In genomic region chr13:98937911-98938381, GRCh38 we compare ENCODE assay signal across 20 cellular contexts. TPM values are rescaled to one million over a fixed set of nuclear protein-coding genes. Genes with fewer than 3 reads are reported as not detected.
DNase-seq lines count a peak whose midpoint lies in the region; ATAC-seq and TF ChIP-seq lines count a peak whose summit lies in the region.
"Had no signal": no experiment of that assay in that cellular context is flagged by ENCODE, and none has a peak within 500 bp of the region (broad histone marks: within the 10 kb centered on the region; RNA-seq: fewer than 3 reads in every experiment).

No MANE protein-coding gene starts in this region.

- H3K9me3 Mint-ChIP-seq in natural killer cell treated with Interleukin-12 subunit alpha and Interleukin-12 subunit beta and Interleukin-15 and Interleukin-18, amount 100 ng/mL, for 72 hours = peaks cover 4% of the 10 kb centered on the region

- H3K4me1 Mint-ChIP-seq in natural killer cell treated with Interleukin-12 subunit alpha and Interleukin-12 subunit beta and Interleukin-15 and Interleukin-18, amount 100 ng/mL, for 72 hours (ENCODE audit: low read depth in 2 of 2) = peaks cover 0 to 3% of the 10 kb centered on the region in 2 donors

- H3K4me3 ChIP-seq in right cardiac atrium (ENCODE audit: low read length) (no peak overlapping the region), choroid plexus epithelial cell (ENCODE audit: low read depth, low read length) (no peak overlapping the region)
- H3K4me3 ChIP-seq: skin epidermis had no signal

- no peak for TF ChIP-seq CTCF in choroid plexus epithelial cell (conservative IDR thresholded peaks at IDR 0.05; ENCODE audit: low read depth, low read length)

- ATAC-seq in right cardiac atrium (no peak), left cardiac atrium (no peak), GM19455 (IDR thresholded peaks at IDR 0.05; ENCODE audit: unreplicated experiment) (no peak)
- no peak for ATAC-seq in natural killer cell treated with Interleukin-12 subunit alpha and Interleukin-12 subunit beta and Interleukin-15 and Interleukin-18, amount 100 ng/mL, for 72 hours
- ATAC-seq: PC-3 had no signal

- H3K27ac Mint-ChIP-seq in natural killer cell treated with Interleukin-12 subunit alpha and Interleukin-12 subunit beta and Interleukin-15 and Interleukin-18, amount 100 ng/mL, for 72 hours = no peak overlapping the region

- H3K27me3 Mint-ChIP-seq in natural killer cell treated with Interleukin-12 subunit alpha and Interleukin-12 subunit beta and Interleukin-15 and Interleukin-18, amount 100 ng/mL, for 72 hours = no peaks in the 10 kb centered on the region
- H3K27me3 Mint-ChIP-seq: activated naive CD8-positive, alpha-beta T cell had no signal

- H3K27me3 ChIP-seq in right cardiac atrium (ENCODE audit: control insufficient read depth, insufficient read depth) = no peaks in the 10 kb centered on the region

- intact Hi-C loops in right cardiac atrium (cut with DNase I) (no loop called here), left cardiac atrium (cut with DNase I) (no loop called here)

- 65% methylated on average over 6 of the region's 6 CpGs for WGBS in right cardiac atrium

- H3K4me1 ChIP-seq in right cardiac atrium (ENCODE audit: control insufficient read depth, insufficient read depth, low read length) = peaks cover 14% of the 10 kb centered on the region

- H3K27ac ChIP-seq in right cardiac atrium (ENCODE audit: low read length) = peak overlapping the region; percentile 8
- H3K27ac ChIP-seq: epithelial cell of prostate had no signal

- peaks cover 8% of the 10 kb centered on the region for H3K36me3 Mint-ChIP-seq in natural killer cell treated with Interleukin-12 subunit alpha and Interleukin-12 subunit beta and Interleukin-15 and Interleukin-18, amount 100 ng/mL, for 72 hours

- H3K4me3 Mint-ChIP-seq in natural killer cell treated with Interleukin-12 subunit alpha and Interleukin-12 subunit beta and Interleukin-15 and Interleukin-18, amount 100 ng/mL, for 72 hours = no peak overlapping the region
- H3K4me3 Mint-ChIP-seq: activated naive CD8-positive, alpha-beta T cell had no signal

- no peak for DNase-seq in right cardiac atrium
- DNase-seq in left cardiac atrium = no peak
- DNase-seq in choroid plexus epithelial cell (ENCODE audit: low read depth) = peak; percentile 66
- DNase-seq in left kidney (ENCODE audit: low read depth, low spot score) = peak; percentile 68
- DNase-seq in NCI-H2029 (lab: John Stamatoyannopoulos, UW) = no peak
- DNase-seq in natural killer cell treated with Interleukin-12 subunit alpha and Interleukin-12 subunit beta and Interleukin-15 and Interleukin-18, amount 100 ng/mL, for 72 hours (ENCODE audit: low spot score) = no peak
- DNase-seq in HuH-7.5 (ENCODE audit: low spot score) = no peak
- DNase-seq: ACHN; activated CD4-positive, CD25-positive, alpha-beta regulatory T cell; DMS 273 treated with DMSO at 0.1 percent for 48 hours; HCEC 1CT; hippocampal formation; Karpas-422; NCI-H1436 treated with DMSO at 0.1 percent for 48 hours; PC-3; stimulated activated naive CD4-positive, alpha-beta T cell treated with Interleukin-2 at 50 U/mL for 16 hours had no signal

- H3K9me3 ChIP-seq in right cardiac atrium (ENCODE audit: control insufficient read depth, low read length) = peaks cover 2% of the 10 kb centered on the region

RNA-seq across cellular contexts. Expression of gene DOCK9, which starts 39.9 kb away (rescaled TPM):
- total RNA-seq in right cardiac atrium (10 to 100 TPM; 39.4 to 59.7 (median 57.2) TPM), left cardiac atrium (10 to 100 TPM; 42.1 to 67.5 TPM)
- polyA plus RNA-seq in right cardiac atrium = 26.8 TPM
- total RNA-seq in natural killer cell treated with Interleukin-12 subunit alpha and Interleukin-12 subunit beta and Interleukin-15 and Interleukin-18, amount 100 ng/mL, for 72 hours = 10 to 100 TPM; 25.4 to 26.7 TPM

Comparison
In these comparisons a context has a peak if more than half of its experiments do, and no peak if none do; other contexts are left out.
1. DNase-seq: peak in choroid plexus epithelial cell (single experiment) and left kidney (single experiment); none in right cardiac atrium (0 of 3), left cardiac atrium (single experiment), NCI-H2029 (single experiment), natural killer cell treated with Interleukin-12 subunit alpha and Interleukin-12 subunit beta and Interleukin-15 and Interleukin-18, amount 100 ng/mL, for 72 hours (single experiment) and HuH-7.5 (single experiment).